7 cellular contexts compared by ENCODE assay signal in the genomic region with DNA sequence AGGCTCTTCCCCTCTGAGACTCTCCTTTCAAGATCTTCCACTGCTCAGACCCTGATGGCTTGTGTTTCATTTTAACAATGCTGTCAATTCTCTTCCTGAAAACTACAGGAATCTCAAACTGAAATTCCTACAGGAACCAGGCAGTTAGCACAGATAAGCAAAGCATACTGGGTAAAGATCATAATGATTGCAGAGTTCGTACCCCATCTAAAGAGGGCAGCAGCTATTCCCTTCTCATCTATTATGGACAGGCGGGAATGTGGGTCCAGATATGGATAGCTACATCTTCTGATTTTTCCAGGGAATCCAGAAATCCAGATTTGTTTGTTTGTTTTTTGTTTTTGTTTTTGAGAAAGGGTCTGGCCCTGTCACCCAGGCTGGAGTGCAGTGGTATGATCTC.
"Had no signal": no experiment of that assay in that cellular context is flagged by ENCODE, and none has a peak within 500 bp of the region (broad histone marks: within the 10 kb centered on the region; RNA-seq: fewer than 3 reads in every experiment).

No MANE protein-coding gene starts in this region.

- ATAC-seq: HepG2 had no signal

- H3K9ac ChIP-seq: GM23248 had no signal

- FAIRE-seq: HepG2 had no signal

- H3K27ac ChIP-seq: GM23248, HL-60 had no signal

- H2AFZ ChIP-seq: GM23248 had no signal

- DNase-seq: GM23248, GOT3, H9, HCEC 1CT, KBM-7 had no signal

- H3K4me3 ChIP-seq: GM23248 had no signal
